In the genomic region with DNA sequence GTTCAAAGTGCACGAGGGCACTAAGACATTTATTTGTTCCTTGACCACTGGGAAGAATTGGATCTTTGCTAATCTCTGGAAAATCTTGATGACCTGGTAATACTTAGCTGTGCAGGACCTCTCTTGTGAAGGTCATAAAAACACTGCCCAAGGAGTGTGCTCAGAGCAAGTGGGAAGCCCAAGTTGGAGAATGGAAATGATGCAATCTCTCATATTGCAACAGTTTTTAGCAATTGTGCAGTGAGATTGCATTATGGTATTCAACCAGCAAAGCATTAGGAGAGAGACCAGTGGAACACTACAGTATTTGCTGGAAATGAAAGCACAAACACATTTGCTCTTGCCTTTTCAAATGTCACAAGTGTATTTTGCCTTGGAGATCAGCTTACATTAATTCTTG, we compare ENCODE assay signal across 16 cellular contexts. TPM values are rescaled to one million over a fixed set of nuclear protein-coding genes. Genes with fewer than 3 reads are reported as not detected.
DNase-seq lines count a peak whose midpoint lies in the region; ATAC-seq, FAIRE-seq and TF ChIP-seq lines count a peak whose summit lies in the region.
"Had no signal": no experiment of that assay in that cellular context is flagged by ENCODE, and none has a peak within 500 bp of the region (broad histone marks: within the 10 kb centered on the region; RNA-seq: fewer than 3 reads in every experiment).

No MANE protein-coding gene starts in this region.

- intact Hi-C loops in sciatic nerve (cut with DNase I) (no loop called here), kidney (cut with DNase I) (no loop called here)

- H3K27ac ChIP-seq in epithelial cell of prostate: peak overlapping the region; percentile 30
- no peak overlapping the region for H3K27ac ChIP-seq in kidney (ENCODE audit: low read depth in 2 of 2, low read length in 2 of 2)
- H3K27ac ChIP-seq: gastrocnemius medialis had no signal

- no peak for FAIRE-seq in kidney (lab: Jason Lieb, UNC)
- FAIRE-seq: colon, keratinocyte had no signal

- H3K9ac ChIP-seq in kidney (ENCODE audit: low read length in 2 of 2): no peak overlapping the region

- no peak overlapping the region for H3K4me3 ChIP-seq in kidney (ENCODE audit: low read length in 2 of 2)
- H3K4me3 ChIP-seq: gastrocnemius medialis had no signal

- H3K4me1 ChIP-seq in kidney (ENCODE audit: control insufficient read depth in 1 of 2, insufficient read depth in 1 of 2, low read depth in 1 of 2, low read length in 2 of 2): no peaks in the 10 kb centered on the region
- H3K4me1 ChIP-seq: gastrocnemius medialis had no signal

- peak; percentile 10 for DNase-seq in GF-D8 (lab: John Stamatoyannopoulos, UW)
- DNase-seq in NCI-H226: peak; percentile 66
- DNase-seq in epithelial cell of prostate (ENCODE audit: low read depth, low spot score): no peak
- no peak for DNase-seq in sciatic nerve (ENCODE audit: low spot score)
- DNase-seq in inferior parietal cortex (ENCODE audit: extremely low spot score): no peak
- no peak for DNase-seq in kidney
- no peak for DNase-seq in stimulated activated CD4-positive, alpha-beta T cell treated with anti-CD3 and anti-CD28 coated beads, Interleukin-2, amount 100 ng/mL, for 48 hours
- DNase-seq: activated naive CD8-positive, alpha-beta T cell treated with anti-CD3 and anti-CD28 coated beads, Interleukin-2, amount 50 U/mL, for 24 hours; activated T-cell treated with anti-CD3 and anti-CD28 coated beads, Interleukin-2, amount 50 U/mL, for 24 hours; gastrocnemius medialis; NCI-H187 treated with DMSO at 0.1 percent for 48 hours; stimulated activated naive CD8-positive, alpha-beta T cell treated with anti-CD3 and anti-CD28 coated beads, Interleukin-15, Interleukin-2, amounts not matched to agents 100 U/mL and 50 U/mL, for 24 hours had no signal

- no peaks in the 10 kb centered on the region for H3K36me3 ChIP-seq in kidney (ENCODE audit: control insufficient read depth in 1 of 2, insufficient read depth in 2 of 2, low read length in 2 of 2)
- H3K36me3 ChIP-seq: gastrocnemius medialis had no signal

- TF ChIP-seq CTCF in kidney (IDR thresholded peaks at IDR 0.05; ENCODE audit: borderline replicate concordance, extremely low read depth, insufficient read depth): no peak

- no peaks in the 10 kb centered on the region for H3K9me3 ChIP-seq in kidney (ENCODE audit: control insufficient read depth in 1 of 2, low read length in 2 of 2)
- H3K9me3 ChIP-seq: gastrocnemius medialis had no signal

- ATAC-seq in sciatic nerve (peak; percentile 65), GM21360 (IDR thresholded peaks at IDR 0.05; ENCODE audit: unreplicated experiment) (no peak)
- ATAC-seq: activated CD4-positive, CD25-positive, alpha-beta regulatory T cell treated with anti-CD3 and anti-CD28 coated beads, Interleukin-2, amount 50 U/mL, for 24 hours; activated naive CD8-positive, alpha-beta T cell treated with anti-CD3 and anti-CD28 coated beads, Interleukin-2, amount 50 U/mL, for 24 hours; gastrocnemius medialis; stimulated activated naive CD8-positive, alpha-beta T cell treated with anti-CD3 and anti-CD28 coated beads, Interleukin-15, Interleukin-2, amounts not matched to agents 100 U/mL and 50 U/mL, for 24 hours had no signal

RNA-seq across cellular contexts. Expression of a gene that starts 34.5 kb away (rescaled TPM):
- total RNA-seq in sciatic nerve (not detected), kidney (not detected)
- polyA plus RNA-seq in kidney (ENCODE audit: insufficient read depth, low read depth, low replicate concordance): not detected
- total RNA-seq: gastrocnemius medialis had no signal
- polyA plus RNA-seq: keratinocyte had no signal

RNA-seq across cellular contexts. Expression of a gene that starts 46.8 kb away (rescaled TPM):
- 144 TPM for total RNA-seq in sciatic nerve
- 145 TPM for total RNA-seq in kidney
- 541 TPM for polyA plus RNA-seq in kidney (ENCODE audit: insufficient read depth, low read depth, low replicate concordance)

Comparison
In these comparisons a context has a peak if more than half of its experiments do, and no peak if none do; other contexts are left out.
1. DNase-seq: peak in GF-D8 (single experiment) and NCI-H226 (single experiment); none in epithelial cell of prostate (single experiment), sciatic nerve (single experiment), inferior parietal cortex (single experiment), kidney (single experiment) and stimulated activated CD4-positive, alpha-beta T cell treated with anti-CD3 and anti-CD28 coated beads, Interleukin-2, amount 100 ng/mL, for 48 hours (0 of 2).